Comparison of ENCODE assay signal across 13 cellular contexts in the genomic region with DNA sequence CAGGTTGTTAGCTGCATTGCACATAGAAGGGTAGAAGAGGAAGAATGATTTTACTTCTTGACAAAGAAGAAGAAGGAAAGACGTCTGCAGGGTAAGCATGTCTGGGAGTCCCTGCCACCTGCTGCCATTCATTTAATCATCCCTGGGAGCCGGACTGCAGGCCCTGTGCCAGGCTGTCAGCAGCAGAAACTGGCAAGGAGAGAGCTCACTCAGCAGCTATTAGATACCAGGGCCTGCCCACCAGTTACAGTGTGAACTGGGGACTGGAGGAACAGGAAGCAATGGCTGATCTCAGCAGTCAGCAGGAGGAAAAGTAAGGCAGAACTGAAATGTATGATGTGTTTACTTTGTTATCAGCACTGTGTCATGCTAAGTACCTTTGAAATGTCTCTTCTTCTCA.
A peak's percentile ranks its signal among the peaks of the same experiment; 100 is the strongest.
DNase-seq lines count a peak whose midpoint lies in the region; ATAC-seq, FAIRE-seq and TF ChIP-seq lines count a peak whose summit lies in the region.
"Had no signal": no experiment of that assay in that cellular context is flagged by ENCODE, and none has a peak within 500 bp of the region (broad histone marks: within the 10 kb centered on the region; RNA-seq: fewer than 3 reads in every experiment).

No MANE protein-coding gene starts in this region.

- H4K20me1 ChIP-seq in endothelial cell of umbilical vein (replicated peaks; ENCODE audit: control insufficient read depth, extremely low read depth, insufficient read depth, low read length): no peaks in the 10 kb centered on the region

- H3K9ac ChIP-seq in endothelial cell of umbilical vein (replicated peaks; ENCODE audit: extremely low read depth, insufficient read depth, low read length): no peak overlapping the region
- H3K9ac ChIP-seq: GM23248 had no signal

- H3K9me3 ChIP-seq in endothelial cell of umbilical vein (replicated peaks; ENCODE audit: control insufficient read depth, insufficient read depth, low read length): no peaks in the 10 kb centered on the region
- H3K9me3 ChIP-seq in prostate gland: no peaks in the 10 kb centered on the region

- DNase-seq in DMS79 treated with DMSO at 0.1 percent for 48 hours (lab: John Stamatoyannopoulos, UW): peak; percentile 60
- DNase-seq in NCI-H226: peak; percentile 61
- DNase-seq in endothelial cell of umbilical vein (ENCODE audit: low read depth, low spot score): peak; percentile 40
- peak; percentile 71 for DNase-seq in prostate gland (ENCODE audit: low spot score)
- no peak for DNase-seq in NCI-H1048 (lab: John Stamatoyannopoulos, UW)
- DNase-seq in HPDE6-E6E7 (ENCODE audit: extremely low spot score): no peak
- no peak for DNase-seq in stimulated activated naive CD8-positive, alpha-beta T cell treated with anti-CD3 and anti-CD28 coated beads, Interleukin-15, Interleukin-2, amounts not matched to agents 100 U/mL and 50 U/mL, for 24 hours
- DNase-seq: GM23248, NCI-H526, nephron progenitor cell had no signal

- peaks cover 2% of the 10 kb centered on the region for H3K9me1 ChIP-seq in endothelial cell of umbilical vein (replicated peaks; ENCODE audit: control insufficient read depth, extremely low read depth, insufficient read depth, low read length)

- H3K4me1 ChIP-seq in endothelial cell of umbilical vein (ENCODE audit: control insufficient read depth, extremely low read depth, insufficient read depth, low read length): no peaks in the 10 kb centered on the region
- H3K4me1 ChIP-seq in prostate gland (replicated peaks): no peaks in the 10 kb centered on the region

- POLR2A ChIA-PET in endothelial cell of umbilical vein (lab: Charles Lee): no interaction called here

- no peak for ATAC-seq in HG02610 (IDR thresholded peaks at IDR 0.05; ENCODE audit: unreplicated experiment)
- ATAC-seq in stimulated activated naive CD8-positive, alpha-beta T cell treated with anti-CD3 and anti-CD28 coated beads, Interleukin-15, Interleukin-2, amounts not matched to agents 100 U/mL and 50 U/mL, for 24 hours: no peak
- ATAC-seq: activated T-helper 17 cell treated with anti-CD3 and anti-CD28 coated beads, Interleukin-2, amount 50 U/mL, for 72 hours had no signal

- no peak overlapping the region for H3K4me3 ChIP-seq in endothelial cell of umbilical vein (replicated peaks in 1 of 3; ENCODE audit: insufficient read depth in 1 of 3, low read depth in 1 of 3, low read length in 3 of 3)
- H3K4me3 ChIP-seq in prostate gland: no peak overlapping the region
- H3K4me3 ChIP-seq: GM23248 had no signal

- 26% methylated on average over 2 of the region's 2 CpGs for WGBS in prostate gland

- FAIRE-seq in endothelial cell of umbilical vein (lab: Jason Lieb, UNC): no peak

- H3K36me3 ChIP-seq in endothelial cell of umbilical vein (ENCODE audit: control insufficient read depth in 2 of 2, extremely low read depth in 1 of 2, insufficient read depth in 2 of 2, low read length in 2 of 2) (no peaks in the 10 kb centered on the region), prostate gland (no peaks in the 10 kb centered on the region)

- no peaks in the 10 kb centered on the region for H3K27me3 ChIP-seq in endothelial cell of umbilical vein (ENCODE audit: control insufficient read depth in 2 of 2, insufficient read depth in 2 of 2, low read length in 2 of 2)
- no peaks in the 10 kb centered on the region for H3K27me3 ChIP-seq in prostate gland (replicated peaks; ENCODE audit: insufficient read depth)

- TF ChIP-seq CTCF in endothelial cell of umbilical vein (IDR thresholded peaks at IDR 0.05; ENCODE audit: extremely low read depth in 1 of 2, insufficient read depth in 1 of 2, low read depth in 1 of 2, low read length in 2 of 2) (no peak), prostate gland (IDR thresholded peaks at IDR 0.05) (no peak)

- no peak overlapping the region for H3K4me2 ChIP-seq in endothelial cell of umbilical vein (ENCODE audit: insufficient read depth, low read length)

- no peaks in the 10 kb centered on the region for H3K79me2 ChIP-seq in endothelial cell of umbilical vein (ENCODE audit: control insufficient read depth, insufficient read depth, low read length)

- intact Hi-C loops in endothelial cell of umbilical vein (cut with micrococcal nuclease) (no loop called here), prostate gland (cut with DNase I) (no loop called here)

- BruUV-seq in endothelial cell of umbilical vein (replicated peaks; lab: Mats Ljungman, UMichigan): no TSS peak

- TF ChIP-seq POLR2A in endothelial cell of umbilical vein (IDR thresholded peaks at IDR 0.05; ENCODE audit: low read depth, low read length): no peak
- no peak for TF ChIP-seq POLR2A in prostate gland (IDR thresholded peaks at IDR 0.05)

- no peak overlapping the region for H2AFZ ChIP-seq in endothelial cell of umbilical vein (ENCODE audit: low read depth, low read length)
- H2AFZ ChIP-seq: GM23248 had no signal

- CTCF ChIA-PET in endothelial cell of umbilical vein (lab: Charles Lee): interaction anchor here (0.9 to 1.2 kb wide), 3 partner anchors 173 to 1704 kb away, joined by 3 to 5 read pairs (median 4); no protein-coding TSS in a partner anchor

- no peak overlapping the region for H3K27ac ChIP-seq in endothelial cell of umbilical vein (ENCODE audit: insufficient read depth, low read depth, low read length)
- no peak overlapping the region for H3K27ac ChIP-seq in prostate gland
- H3K27ac ChIP-seq: C4-2B, GM23248 had no signal

- dilution Hi-C loops in endothelial cell of umbilical vein (cut with MboI; ENCODE audit: extremely low pct_ligation_motif_present, low sequenced_read_pairs): no loop called here

TF ChIP-seq in endothelial cell of umbilical vein, 7 proteins besides CTCF, POLR2A, EP300 and RAD21:
- TF ChIP-seq EZH2 (IDR thresholded peaks at IDR 0.05; ENCODE audit: borderline replicate concordance, low read depth, low read length, severe bottlenecking) (no peak), MAX (IDR thresholded peaks at IDR 0.05; ENCODE audit: insufficient read depth, insufficient read length) (no peak), FOS (IDR thresholded peaks at IDR 0.05; ENCODE audit: borderline replicate concordance, insufficient read depth, low read length) (no peak), JUN (IDR thresholded peaks at IDR 0.05; ENCODE audit: borderline replicate concordance, insufficient read depth, insufficient read length, low read depth) (no peak), MYC (IDR thresholded peaks at IDR 0.05; ENCODE audit: low read depth, low read length) (no peak), GATA2 (IDR thresholded peaks at IDR 0.05; ENCODE audit: insufficient read depth, insufficient read length, low read depth, low read length) (no peak), POLR2AphosphoS5 (IDR thresholded peaks at IDR 0.05; ENCODE audit: insufficient read depth, low read depth, low read length) (no peak)

Comparison
In these comparisons a context has a peak if more than half of its experiments do, and no peak if none do; other contexts are left out.
1. DNase-seq: peak in DMS79 treated with DMSO at 0.1 percent for 48 hours (single experiment), NCI-H226 (single experiment), endothelial cell of umbilical vein (single experiment) and prostate gland (single experiment); none in NCI-H1048 (single experiment), HPDE6-E6E7 (single experiment) and stimulated activated naive CD8-positive, alpha-beta T cell treated with anti-CD3 and anti-CD28 coated beads, Interleukin-15, Interleukin-2, amounts not matched to agents 100 U/mL and 50 U/mL, for 24 hours (single experiment).